ENCODE assay signal across 8 cellular contexts in genomic region chr6:20400476-20401402, GRCh38. TPM values are rescaled to one million over a fixed set of nuclear protein-coding genes. Genes with fewer than 3 reads are reported as not detected.
DNase-seq lines count a peak whose midpoint lies in the region; ATAC-seq, FAIRE-seq and TF ChIP-seq lines count a peak whose summit lies in the region.

No MANE protein-coding gene starts in this region.

- FAIRE-seq in A549 (lab: Jason Lieb, UNC) (no peak), small intestine (lab: Jason Lieb, UNC) (no peak)

- H3K4me1 ChIP-seq in A549 (0 out of 3 replicates have a peak, but pooled peaks cover under 1% of the 10 kb centered on the region), iPS-20b (ENCODE audit: insufficient read depth, low read length) (no peaks in the 10 kb centered on the region), small intestine (ENCODE audit: control insufficient read depth in 2 of 2, insufficient read depth in 1 of 2, low read depth in 1 of 2, low read length in 1 of 2) (no peaks in the 10 kb centered on the region)

- peak overlapping the region; percentile 69; the same call in 1 of the 2 replicates for H3K9ac ChIP-seq in iPS-20b (ENCODE audit: low read depth, low read length)

- H3K36me3 Mint-ChIP-seq in brain: peaks cover 4% of the 10 kb centered on the region

- H3K27ac ChIP-seq in A549 (peak overlapping the region; percentile 53 to 81), iPS-20b (ENCODE audit: low read length) (no peak overlapping the region), small intestine (ENCODE audit: low read depth in 1 of 2, low read length in 1 of 2) (peak overlapping the region; percentile 74 to 89)

- peak overlapping the region; percentile 83 to 99 (median 89) for H3K27ac Mint-ChIP-seq in brain

- peaks cover 16% of the 10 kb centered on the region for H3K27me3 Mint-ChIP-seq in brain

- H3K9me3 ChIP-seq in A549 (no peaks in the 10 kb centered on the region), iPS-20b (ENCODE audit: insufficient read depth, low read depth, low read length) (no peaks in the 10 kb centered on the region), small intestine (ENCODE audit: control insufficient read depth, low read depth) (no peaks in the 10 kb centered on the region)

- TF ChIP-seq CTCF in A549 (IDR thresholded peaks at IDR 0.05) (peak; percentile 35), brain (conservative IDR thresholded peaks at IDR 0.05) (peak; percentile 50 to 69)

- CTCF ChIA-PET in A549 (lab: Yijun Ruan, JAX): interaction anchor here (0.8 to 1.7 kb wide), 4 partner anchors 43 to 303 kb away, joined by 3 to 4 read pairs (median 3); no protein-coding TSS in a partner anchor

- H3K27me3 ChIP-seq in iPS-20b (ENCODE audit: insufficient read depth, low read length) (no peaks in the 10 kb centered on the region), small intestine (ENCODE audit: control insufficient read depth in 2 of 2, insufficient read depth in 2 of 2, low read length in 2 of 2) (no peaks in the 10 kb centered on the region)

- peaks cover 19% of the 10 kb centered on the region for H3K4me1 Mint-ChIP-seq in brain

- ATAC-seq in A549 (peak; percentile 33 to 44), GM18909 (IDR thresholded peaks at IDR 0.05; ENCODE audit: poor library complexity, unreplicated experiment) (peak; percentile 0), GM21619 (IDR thresholded peaks at IDR 0.05; ENCODE audit: unreplicated experiment) (no peak)

- peak; percentile 42 to 57 for DNase-seq in A549 (ENCODE audit: low read depth in 1 of 2, low spot score in 1 of 2)
- DNase-seq in NCI-H1092 treated with DMSO at 0.1 percent for 48 hours (lab: John Stamatoyannopoulos, UW): peak; percentile 89
- peak; percentile 37 to 94 for DNase-seq in SW 1271 (lab: John Stamatoyannopoulos, UW)
- no peak for DNase-seq in small intestine

- WGBS in A549 (ENCODE audit: missing lambda C conversion rate): 2% methylated on average over 22 of the region's 29 CpGs
- WGBS in small intestine, 3 donors: 0 to 1% (median 1%) methylated on average over 29 of the region's 29 CpGs

- H3K4me2 ChIP-seq in A549: peak overlapping the region; percentile 90

- H3K4me3 Mint-ChIP-seq in brain: peak overlapping the region; percentile 90 to 95 (median 95)

- 0 out of 2 replicates have a peak, but pooled peaks have one; percentile 13 for TF ChIP-seq POLR2A in A549 (IDR thresholded peaks at IDR 0.05; ENCODE audit: low read length)

- H3K4me3 ChIP-seq in A549 (peak overlapping the region; percentile 48), iPS-20b (ENCODE audit: low read length) (peak overlapping the region; percentile 76), small intestine (ENCODE audit: low read depth in 1 of 2, low read length in 2 of 2) (peak overlapping the region in 1 of 2 donors; percentile 39)

- no peaks in the 10 kb centered on the region; the same call in 1 of the 2 replicates for H3K36me3 ChIP-seq in iPS-20b (ENCODE audit: insufficient read depth, low read depth, low read length)
- H3K36me3 ChIP-seq in small intestine (ENCODE audit: control insufficient read depth in 2 of 2, insufficient read depth in 2 of 2, low read length in 2 of 2): no peaks in the 10 kb centered on the region

- POLR2A ChIA-PET in A549 (lab: Yijun Ruan, JAX): interaction anchor here (0.6 to 1.0 kb wide), 4 partner anchors 46 to 1192 kb away, joined by 3 to 4 read pairs (median 4); partner anchors contain the start of gene SOX4

- peaks cover 0 to 5% (median 0%) of the 10 kb centered on the region in 5 experiments for H3K9me3 Mint-ChIP-seq in brain

- no peak for TF ChIP-seq EP300 in A549 (IDR thresholded peaks at IDR 0.05)

- TF ChIP-seq RAD21 in A549 (conservative IDR thresholded peaks at IDR 0.05 in 1 of 2, IDR thresholded peaks at IDR 0.05 in 1 of 2): no peak

TF ChIP-seq in A549, 52 proteins besides CTCF, POLR2A, EP300 and RAD21:
- TF ChIP-seq, protein P1, sequence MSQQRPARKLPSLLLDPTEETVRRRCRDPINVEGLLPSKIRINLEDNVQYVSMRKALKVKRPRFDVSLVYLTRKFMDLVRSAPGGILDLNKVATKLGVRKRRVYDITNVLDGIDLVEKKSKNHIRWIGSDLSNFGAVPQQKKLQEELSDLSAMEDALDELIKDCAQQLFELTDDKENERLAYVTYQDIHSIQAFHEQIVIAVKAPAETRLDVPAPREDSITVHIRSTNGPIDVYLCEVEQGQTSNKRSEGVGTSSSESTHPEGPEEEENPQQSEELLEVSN (IDR thresholded peaks at IDR 0.05; ENCODE audit: borderline replicate concordance, low read depth): 0 out of 2 replicates have a peak, but pooled peaks have one; percentile 1
- TF ChIP-seq EHMT2 (IDR thresholded peaks at IDR 0.05; ENCODE audit: low read depth): no peak
- TF ChIP-seq RCOR1 (IDR thresholded peaks at IDR 0.05; ENCODE audit: low read depth, low read length): no peak
- peak; percentile 59; the same call in 1 of the 2 replicates for TF ChIP-seq MAX (IDR thresholded peaks at IDR 0.05)
- TF ChIP-seq SMC3 (IDR thresholded peaks at IDR 0.05): 0 out of 3 replicates have a peak, but pooled peaks have one; percentile 33
- no peak for TF ChIP-seq ELK1 (IDR thresholded peaks at IDR 0.05; ENCODE audit: low read depth, low read length)
- TF ChIP-seq FOSL2 (IDR thresholded peaks at IDR 0.05): no peak
- no peak for TF ChIP-seq FOSL2 (CRISPR knock-in tag; IDR thresholded peaks at IDR 0.05)
- no peak for TF ChIP-seq RFX5 (IDR thresholded peaks at IDR 0.05)

RNA-seq across cellular contexts. Expression of gene E2F3, which starts 0.9 kb away (rescaled TPM):
- polyA plus RNA-seq in A549 (2011; rRNA removed): 17.3 and 18.0 TPM in 2 replicates
- 6.5 and 7.1 TPM in 2 replicates for polyA plus RNA-seq in A549 (2012; cell fraction: cytosol; rRNA removed)
- polyA plus RNA-seq in A549 (2012; cell fraction: nucleus; rRNA removed): 8.1 and 12.7 TPM in 2 replicates
- polyA plus RNA-seq in A549 (2017; fragmentation: RNase III; extraction: RNeasy Plus Mini Kit Qiagen cat#74134 plus additional on column Dnase treatment): 14.0 to 15.5 TPM (median 14.4 TPM) in 3 replicates
- polyA minus RNA-seq in A549 (2011; rRNA and poly(A)+ RNA removed): 11.1 and 13.2 TPM in 2 replicates
- polyA plus RNA-seq in brain (ENCODE audit: insufficient read depth, low read depth, low replicate concordance): 8.3 TPM
- polyA plus RNA-seq in small intestine: 1 to 10 TPM; 1.8 to 6.6 (median 2.2) TPM
